In the genomic region with DNA sequence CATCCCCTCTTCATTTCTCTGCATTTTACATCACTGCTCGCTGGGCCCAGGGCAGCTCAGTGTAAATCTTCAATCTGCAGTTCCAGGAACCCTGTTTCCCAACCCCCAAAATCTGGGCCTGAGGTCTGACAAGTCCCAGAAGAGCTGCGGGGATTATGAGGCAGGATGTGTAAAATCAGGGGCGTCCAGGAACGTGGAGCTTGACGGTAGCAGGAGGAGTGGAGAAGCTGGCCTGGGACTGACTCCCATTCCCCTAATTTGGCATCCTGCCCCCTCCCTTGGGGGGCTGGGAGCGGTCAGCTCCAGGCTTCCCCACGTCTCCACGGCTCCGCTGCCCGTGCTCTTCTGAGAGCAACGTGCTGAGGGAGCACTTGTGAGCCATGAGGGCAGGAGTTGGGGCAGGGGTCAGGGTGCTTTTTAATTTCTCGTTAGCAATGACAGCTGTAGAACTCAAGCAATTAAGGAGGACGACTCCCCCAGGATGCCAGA, we compare ENCODE assay signal across 23 cellular contexts. TPM values are rescaled to one million over a fixed set of nuclear protein-coding genes. Genes with fewer than 3 reads are reported as not detected.
DNase-seq lines count a peak whose midpoint lies in the region; ATAC-seq and TF ChIP-seq lines count a peak whose summit lies in the region.
"Had no signal": no experiment of that assay in that cellular context is flagged by ENCODE, and none has a peak within 500 bp of the region (broad histone marks: within the 10 kb centered on the region; RNA-seq: fewer than 3 reads in every experiment).

No MANE protein-coding gene starts in this region.

- H3K4me3 Mint-ChIP-seq in activated naive CD8-positive, alpha-beta T cell treated with anti-CD3 and anti-CD28 coated beads, Interleukin-2, amount 10 ng/mL, durations not matched to agents 7 days and 5 days, result no peak overlapping the region
- H3K4me3 Mint-ChIP-seq in activated naive CD8-positive, alpha-beta T cell treated with anti-CD3 and anti-CD28 coated beads for 36 hours, result no peak overlapping the region
- no peak overlapping the region for H3K4me3 Mint-ChIP-seq in stimulated activated naive CD8-positive, alpha-beta T cell treated with anti-CD3 and anti-CD28 coated beads, Interleukin-15, amount 100 ng/mL, for 72 hours
- H3K4me3 Mint-ChIP-seq: activated CD4-positive, alpha-beta memory T cell treated with anti-CD3 and anti-CD28 coated beads, Interleukin-2, amount 10 ng/mL, durations not matched to agents 7 days and 5 days; activated T-helper 1 cell treated with anti-CD3 and anti-CD28 coated beads, Interleukin-12 subunit alpha, Interleukin-12 subunit beta, Interleukin-2, Interleukin-4 antibody, amounts not matched to agents 30 ng/mL and 10 ng/mL and 1 ng/mL, durations not matched to agents 14 hours and 24 hours and 36 hours; CD4-positive, alpha-beta T cell; naive B cell; stimulated activated memory B cell treated with anti-CD40 and anti-IgM and Interleukin-4, amounts not matched to agents 10 μg/mL and 1 μg/mL and 100 μg/mL, for 72 hours; T-cell had no signal

- no peak overlapping the region for H3K4me3 ChIP-seq in neuronal stem cell (ENCODE audit: low read length in 2 of 2)
- no peak overlapping the region for H3K4me3 ChIP-seq in BE2C (ENCODE audit: low read depth, low read length)
- H3K4me3 ChIP-seq: lower lobe of right lung, psoas muscle, upper lobe of left lung had no signal

- no peaks in the 10 kb centered on the region for H3K79me1 ChIP-seq in neuronal stem cell (ENCODE audit: low read depth, low read length)

- H3K4me1 ChIP-seq in neuronal stem cell (ENCODE audit: control insufficient read depth in 2 of 2, insufficient read depth in 1 of 2, low read depth in 1 of 2, low read length in 2 of 2) (peaks cover 15 to 20% of the 10 kb centered on the region in 2 donors), BE2C (no peaks in the 10 kb centered on the region)
- H3K4me1 ChIP-seq: lower lobe of right lung, psoas muscle had no signal

- DNase-seq in activated naive CD8-positive, alpha-beta T cell treated with anti-CD3 and anti-CD28 coated beads, Interleukin-2, amount 10 ng/mL, durations not matched to agents 7 days and 5 days, result peak; percentile 12
- no peak for DNase-seq in activated naive CD8-positive, alpha-beta T cell treated with anti-CD3 and anti-CD28 coated beads for 36 hours
- DNase-seq in cardiac septum (ENCODE audit: low spot score) (peak; percentile 59), neuronal stem cell (ENCODE audit: low spot score) (no peak), ureter (ENCODE audit: low spot score) (peak; percentile 38), BE2C (no peak)
- no peak for DNase-seq in stimulated activated naive CD8-positive, alpha-beta T cell treated with anti-CD3 and anti-CD28 coated beads, Interleukin-15, amount 100 ng/mL, for 72 hours
- DNase-seq: ACHN; activated CD4-positive, alpha-beta memory T cell treated with anti-CD3 and anti-CD28 coated beads, Interleukin-2, amount 10 ng/mL, durations not matched to agents 7 days and 5 days; CD4-positive, alpha-beta T cell; DMS53; lower lobe of right lung; naive B cell; NCI-H1930; NCI-H446; stimulated activated CD4-positive, alpha-beta T cell treated with anti-CD3 and anti-CD28 coated beads, Interleukin-15, amount 100 ng/mL, for 24 hours had no signal

- peak overlapping the region; percentile 66 for H3K23ac ChIP-seq in neuronal stem cell (ENCODE audit: low read depth, low read length, poor library complexity)

- H3K4me1 Mint-ChIP-seq in activated naive CD8-positive, alpha-beta T cell treated with anti-CD3 and anti-CD28 coated beads, Interleukin-2, amount 10 ng/mL, durations not matched to agents 7 days and 5 days, result no peaks in the 10 kb centered on the region
- H3K4me1 Mint-ChIP-seq in activated naive CD8-positive, alpha-beta T cell treated with anti-CD3 and anti-CD28 coated beads for 36 hours, result no peaks in the 10 kb centered on the region
- H3K4me1 Mint-ChIP-seq in stimulated activated naive CD8-positive, alpha-beta T cell treated with anti-CD3 and anti-CD28 coated beads, Interleukin-15, amount 100 ng/mL, for 72 hours, result no peaks in the 10 kb centered on the region
- H3K4me1 Mint-ChIP-seq: activated CD4-positive, alpha-beta memory T cell treated with anti-CD3 and anti-CD28 coated beads, Interleukin-2, amount 10 ng/mL, durations not matched to agents 7 days and 5 days; stimulated activated memory B cell treated with anti-CD40 and anti-IgM and Interleukin-4, amounts not matched to agents 10 μg/mL and 1 μg/mL and 100 μg/mL, for 72 hours; T-cell had no signal

- H2BK12ac ChIP-seq in neuronal stem cell (ENCODE audit: low read length), result no peak overlapping the region

- no CpG with 5 or more reads among the region's 13 CpGs for WGBS in neuronal stem cell (ENCODE audit: extremely low coverage in 2 of 2, insufficient read length in 2 of 2, insufficient replicate concordance in 1 of 2), 2 donors

- no peak overlapping the region for H3K4ac ChIP-seq in neuronal stem cell (ENCODE audit: low read length)

- peak overlapping the region; percentile 87 for H3K18ac ChIP-seq in neuronal stem cell (ENCODE audit: low read length)

- no peak for ATAC-seq in activated naive CD8-positive, alpha-beta T cell treated with anti-CD3 and anti-CD28 coated beads, Interleukin-2, amount 10 ng/mL, durations not matched to agents 7 days and 5 days (ENCODE audit: low read depth)
- no peak for ATAC-seq in GM18498 (IDR thresholded peaks at IDR 0.05; ENCODE audit: unreplicated experiment)
- ATAC-seq in stimulated activated naive CD8-positive, alpha-beta T cell treated with anti-CD3 and anti-CD28 coated beads, Interleukin-15, amount 100 ng/mL, for 72 hours, result no peak
- ATAC-seq: esophagus mucosa; lower lobe of right lung; stimulated activated memory B cell treated with anti-CD40 and anti-IgM and Interleukin-4, amounts not matched to agents 10 μg/mL and 1 μg/mL and 100 μg/mL, for 72 hours; T-cell had no signal

- peak overlapping the region; percentile 51 for H3K9ac ChIP-seq in neuronal stem cell (ENCODE audit: low read depth, low read length, poor library complexity)

- H2BK120ac ChIP-seq in neuronal stem cell (ENCODE audit: low read depth, low read length), result peak overlapping the region; percentile 0

- H3K27ac ChIP-seq in neuronal stem cell (replicated peaks; ENCODE audit: low read length), result no peak overlapping the region
- H3K27ac ChIP-seq: lower lobe of right lung, psoas muscle, upper lobe of left lung had no signal

- no peak overlapping the region for H3K4me2 ChIP-seq in neuronal stem cell (ENCODE audit: insufficient read depth, low read length, poor library complexity, severe bottlenecking)

- H3K27me3 ChIP-seq in neuronal stem cell (ENCODE audit: control insufficient read depth in 3 of 3, insufficient read depth in 3 of 3, low read depth in 1 of 3, low read length in 3 of 3) (peaks cover 0 to 52% (median 0%) of the 10 kb centered on the region in 3 experiments), BE2C (no peaks in the 10 kb centered on the region)
- H3K27me3 ChIP-seq: upper lobe of left lung had no signal

- peak overlapping the region; percentile 8 for H2AFZ ChIP-seq in neuronal stem cell (ENCODE audit: low read length)

- H2AK5ac ChIP-seq in neuronal stem cell (ENCODE audit: low read depth, low read length), result peak overlapping the region; percentile 53

- no peak for TF ChIP-seq CTCF in BE2C (IDR thresholded peaks at IDR 0.05; ENCODE audit: low read depth, low read length)

- H3K27ac Mint-ChIP-seq in activated naive CD8-positive, alpha-beta T cell treated with anti-CD3 and anti-CD28 coated beads, Interleukin-2, amount 10 ng/mL, durations not matched to agents 7 days and 5 days, result no peak overlapping the region
- H3K27ac Mint-ChIP-seq in activated naive CD8-positive, alpha-beta T cell treated with anti-CD3 and anti-CD28 coated beads for 36 hours, result no peak overlapping the region
- no peak overlapping the region for H3K27ac Mint-ChIP-seq in stimulated activated naive CD8-positive, alpha-beta T cell treated with anti-CD3 and anti-CD28 coated beads, Interleukin-15, amount 100 ng/mL, for 72 hours
- H3K27ac Mint-ChIP-seq: activated CD4-positive, alpha-beta memory T cell treated with anti-CD3 and anti-CD28 coated beads, Interleukin-2, amount 10 ng/mL, durations not matched to agents 7 days and 5 days; activated T-helper 1 cell treated with anti-CD3 and anti-CD28 coated beads, Interleukin-12 subunit alpha, Interleukin-12 subunit beta, Interleukin-2, Interleukin-4 antibody, amounts not matched to agents 30 ng/mL and 10 ng/mL and 1 ng/mL, durations not matched to agents 14 hours and 24 hours and 36 hours; CD4-positive, alpha-beta T cell; stimulated activated memory B cell treated with anti-CD40 and anti-IgM and Interleukin-4, amounts not matched to agents 10 μg/mL and 1 μg/mL and 100 μg/mL, for 72 hours; T-cell had no signal

- peaks cover 19% of the 10 kb centered on the region for H3K27me3 Mint-ChIP-seq in activated naive CD8-positive, alpha-beta T cell treated with anti-CD3 and anti-CD28 coated beads, Interleukin-2, amount 10 ng/mL, durations not matched to agents 7 days and 5 days
- no peaks in the 10 kb centered on the region for H3K27me3 Mint-ChIP-seq in activated naive CD8-positive, alpha-beta T cell treated with anti-CD3 and anti-CD28 coated beads for 36 hours
- H3K27me3 Mint-ChIP-seq in stimulated activated naive CD8-positive, alpha-beta T cell treated with anti-CD3 and anti-CD28 coated beads, Interleukin-15, amount 100 ng/mL, for 72 hours, result peaks cover 18% of the 10 kb centered on the region

- no peak overlapping the region for H4K8ac ChIP-seq in neuronal stem cell (ENCODE audit: low read depth, low read length)

- no peaks in the 10 kb centered on the region for H3K36me3 Mint-ChIP-seq in activated naive CD8-positive, alpha-beta T cell treated with anti-CD3 and anti-CD28 coated beads, Interleukin-2, amount 10 ng/mL, durations not matched to agents 7 days and 5 days
- H3K36me3 Mint-ChIP-seq in activated naive CD8-positive, alpha-beta T cell treated with anti-CD3 and anti-CD28 coated beads for 36 hours, result no peaks in the 10 kb centered on the region
- H3K36me3 Mint-ChIP-seq: naive B cell; stimulated activated memory B cell treated with anti-CD40 and anti-IgM and Interleukin-4, amounts not matched to agents 10 μg/mL and 1 μg/mL and 100 μg/mL, for 72 hours; T-cell had no signal

- no peak overlapping the region for H2BK5ac ChIP-seq in neuronal stem cell (ENCODE audit: low read length)

- no peaks in the 10 kb centered on the region for H3K36me3 ChIP-seq in neuronal stem cell (replicated peaks in 1 of 2; ENCODE audit: control insufficient read depth in 2 of 2, insufficient read depth in 2 of 2, low read length in 2 of 2)
- no peaks in the 10 kb centered on the region for H3K36me3 ChIP-seq in BE2C
- H3K36me3 ChIP-seq: lower lobe of right lung, upper lobe of left lung had no signal

- POLR2A ChIA-PET in activated naive CD8-positive, alpha-beta T cell treated with anti-CD3 and anti-CD28 coated beads, Interleukin-2, amount 10 ng/mL, durations not matched to agents 7 days and 5 days (lab: Charles Lee), result no interaction called here

- intact Hi-C loops in cardiac septum (cut with DNase I), result no loop called here

- peak overlapping the region; percentile 86 for H2BK15ac ChIP-seq in neuronal stem cell (ENCODE audit: low read length)

- no peaks in the 10 kb centered on the region for H3K9me3 Mint-ChIP-seq in activated naive CD8-positive, alpha-beta T cell treated with anti-CD3 and anti-CD28 coated beads, Interleukin-2, amount 10 ng/mL, durations not matched to agents 7 days and 5 days
- H3K9me3 Mint-ChIP-seq in activated naive CD8-positive, alpha-beta T cell treated with anti-CD3 and anti-CD28 coated beads for 36 hours, result no peaks in the 10 kb centered on the region
- no peaks in the 10 kb centered on the region for H3K9me3 Mint-ChIP-seq in stimulated activated naive CD8-positive, alpha-beta T cell treated with anti-CD3 and anti-CD28 coated beads, Interleukin-15, amount 100 ng/mL, for 72 hours
- H3K9me3 Mint-ChIP-seq: activated CD4-positive, alpha-beta memory T cell treated with anti-CD3 and anti-CD28 coated beads, Interleukin-2, amount 10 ng/mL, durations not matched to agents 7 days and 5 days; activated T-helper 1 cell treated with anti-CD3 and anti-CD28 coated beads, Interleukin-12 subunit alpha, Interleukin-12 subunit beta, Interleukin-2, Interleukin-4 antibody, amounts not matched to agents 30 ng/mL and 10 ng/mL and 1 ng/mL, durations not matched to agents 14 hours and 24 hours and 36 hours; CD4-positive, alpha-beta T cell; naive B cell; stimulated activated memory B cell treated with anti-CD40 and anti-IgM and Interleukin-4, amounts not matched to agents 10 μg/mL and 1 μg/mL and 100 μg/mL, for 72 hours; T-cell had no signal

- H3K9me3 ChIP-seq in neuronal stem cell (replicated peaks in 1 of 2; ENCODE audit: control insufficient read depth in 2 of 2, insufficient read depth in 1 of 2, low read depth in 1 of 2, low read length in 2 of 2), result no peaks in the 10 kb centered on the region
- no peaks in the 10 kb centered on the region for H3K9me3 ChIP-seq in BE2C
- H3K9me3 ChIP-seq: lower lobe of right lung, psoas muscle, upper lobe of left lung had no signal

- H3K14ac ChIP-seq in neuronal stem cell (ENCODE audit: low read length), result peak overlapping the region; percentile 31

- H4K91ac ChIP-seq in neuronal stem cell (ENCODE audit: low read depth, low read length, poor library complexity), result no peak overlapping the region

RNA-seq across cellular contexts. Expression of a gene that starts 23.4 kb away (rescaled TPM):
- total RNA-seq in activated naive CD8-positive, alpha-beta T cell treated with anti-CD3 and anti-CD28 coated beads, Interleukin-2, amount 10 ng/mL, durations not matched to agents 7 days and 5 days, result 10 to 100 TPM; 33.6 to 39.5 TPM
- total RNA-seq in activated naive CD8-positive, alpha-beta T cell treated with anti-CD3 and anti-CD28 coated beads for 36 hours, result 10 to 100 TPM; 51.9 to 54.7 TPM
- total RNA-seq in cardiac septum, result 233 TPM
- polyA plus RNA-seq in neuronal stem cell (2013, experiment 1 of 2), result 29.0 TPM
- 29.1 TPM for polyA plus RNA-seq in neuronal stem cell (2013, experiment 2 of 2)
- 261 TPM for total RNA-seq in ureter
- polyA plus RNA-seq in BE2C (2012; ENCODE audit: insufficient read depth, insufficient read length, low read depth), result 154 TPM

RNA-seq across cellular contexts. Expression of a gene that starts 59.1 kb away (rescaled TPM):
- total RNA-seq in activated naive CD8-positive, alpha-beta T cell treated with anti-CD3 and anti-CD28 coated beads, Interleukin-2, amount 10 ng/mL, durations not matched to agents 7 days and 5 days, result 10 to 100 TPM; 38.3 to 40.3 TPM
- total RNA-seq in activated naive CD8-positive, alpha-beta T cell treated with anti-CD3 and anti-CD28 coated beads for 36 hours, result 10 to 100 TPM; 63.8 to 65.3 TPM
- 38.4 TPM for total RNA-seq in cardiac septum
- 52.5 TPM for polyA plus RNA-seq in neuronal stem cell (2013, experiment 1 of 2)
- polyA plus RNA-seq in neuronal stem cell (2013, experiment 2 of 2), result 51.4 TPM
- total RNA-seq in ureter, result 41.8 TPM
- 166 TPM for polyA plus RNA-seq in BE2C (2012; ENCODE audit: insufficient read depth, insufficient read length, low read depth)

Comparison
In these comparisons a context has a peak if more than half of its experiments do, and no peak if none do; other contexts are left out.
1. DNase-seq: peak in activated naive CD8-positive, alpha-beta T cell treated with anti-CD3 and anti-CD28 coated beads, Interleukin-2, amount 10 ng/mL, durations not matched to agents 7 days and 5 days (single experiment), cardiac septum (single experiment) and ureter (single experiment); none in activated naive CD8-positive, alpha-beta T cell treated with anti-CD3 and anti-CD28 coated beads for 36 hours (single experiment), neuronal stem cell (single experiment), BE2C (single experiment) and stimulated activated naive CD8-positive, alpha-beta T cell treated with anti-CD3 and anti-CD28 coated beads, Interleukin-15, amount 100 ng/mL, for 72 hours (0 of 2).